ENCODE assay signal across 8 cellular contexts in the genomic region with DNA sequence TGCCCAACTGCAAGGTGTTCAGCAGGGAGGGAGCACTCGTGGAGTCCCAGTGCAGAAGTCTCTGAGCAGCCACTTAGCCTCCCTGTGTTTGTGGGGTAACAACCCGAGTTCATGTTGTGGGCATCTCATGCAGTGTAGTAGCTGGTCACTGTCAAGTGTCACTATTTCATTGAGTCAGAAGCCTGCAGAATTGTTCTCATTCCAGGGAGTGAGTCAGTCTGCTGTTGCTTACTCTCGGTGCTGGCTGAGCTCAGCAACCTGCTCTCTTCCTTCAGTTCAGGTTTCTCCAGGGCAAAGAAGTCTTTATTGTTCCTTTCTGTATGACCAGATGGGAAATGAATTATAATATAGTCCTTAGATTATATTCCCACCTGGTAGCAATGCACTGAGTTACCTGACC. TPM values are rescaled to one million over a fixed set of nuclear protein-coding genes. Genes with fewer than 3 reads are reported as not detected.
DNase-seq lines count a peak whose midpoint lies in the region; ATAC-seq and TF ChIP-seq lines count a peak whose summit lies in the region.

No MANE protein-coding gene starts in this region.

- H3K36me3 ChIP-seq in gastroesophageal sphincter = peaks cover 0 to 14% of the 10 kb centered on the region in 2 donors
- peaks cover under 1% of the 10 kb centered on the region in 2 experiments for H3K36me3 ChIP-seq in trophoblast cell (ENCODE audit: control insufficient read depth in 1 of 2, insufficient read depth in 2 of 2, low read length in 2 of 2)
- no peaks in the 10 kb centered on the region for H3K36me3 ChIP-seq in Karpas-422 (ENCODE audit: insufficient read depth, low read length)

- H3K18ac ChIP-seq in trophoblast cell (ENCODE audit: low read length) = no peak overlapping the region

- TF ChIP-seq CTCF in gastroesophageal sphincter (IDR thresholded peaks at IDR 0.05) = no peak

- no peak overlapping the region for H2BK120ac ChIP-seq in trophoblast cell (ENCODE audit: insufficient read depth, low read length, poor library complexity)

- H3K9me2 ChIP-seq in Karpas-422 (replicated peaks; ENCODE audit: insufficient read depth, low read length) = no peaks in the 10 kb centered on the region

- H3K27me3 ChIP-seq in gastroesophageal sphincter (no peaks in the 10 kb centered on the region), trophoblast cell (ENCODE audit: insufficient read depth, low read length) (no peaks in the 10 kb centered on the region), Karpas-422 (ENCODE audit: low read length) (no peaks in the 10 kb centered on the region)

- no peak for TF ChIP-seq POLR2A in gastroesophageal sphincter (IDR thresholded peaks at IDR 0.05)

- H2BK5ac ChIP-seq in trophoblast cell (ENCODE audit: low read depth, low read length, poor library complexity) = no peak overlapping the region

- no peak overlapping the region for H2AK5ac ChIP-seq in trophoblast cell (ENCODE audit: low read length)

- peak overlapping the region; percentile 37 for H3K4me2 ChIP-seq in trophoblast cell (ENCODE audit: low read length)
- no peak overlapping the region for H3K4me2 ChIP-seq in Karpas-422 (ENCODE audit: low read depth, low read length, poor library complexity, severe bottlenecking)

- no peak overlapping the region for H4K91ac ChIP-seq in trophoblast cell (ENCODE audit: low read depth, low read length)

- H3K23ac ChIP-seq in trophoblast cell (ENCODE audit: low read length) = no peak overlapping the region

- 19 to 30% methylated on average over 3 of the region's 3 CpGs for WGBS in gastroesophageal sphincter (ENCODE audit: low coverage in 1 of 2), 2 donors
- no CpG with 5 or more reads among the region's 3 CpGs for WGBS in trophoblast cell (ENCODE audit: extremely low coverage, insufficient coverage, insufficient read length)

- H3K14ac ChIP-seq in trophoblast cell (ENCODE audit: low read length) = no peak overlapping the region

- no peak overlapping the region for H4K12ac ChIP-seq in trophoblast cell (ENCODE audit: low read depth, low read length)

- ATAC-seq in gastroesophageal sphincter = peak; percentile 88
- ATAC-seq in HG02885 (IDR thresholded peaks at IDR 0.05; ENCODE audit: poor library complexity, unreplicated experiment) = no peak

- H3K4me3 ChIP-seq in gastroesophageal sphincter = peak overlapping the region in 1 of 2 donors; percentile 5
- H3K4me3 ChIP-seq in trophoblast cell (ENCODE audit: low read depth, low read length) = no peak overlapping the region
- H3K4me3 ChIP-seq in Karpas-422 (ENCODE audit: low read length) = no peak overlapping the region

- H3K4ac ChIP-seq in trophoblast cell (ENCODE audit: low read depth, low read length) = no peak overlapping the region

- DNase-seq in EH (ENCODE audit: low read depth) = peak; percentile 90
- DNase-seq in SW480 (ENCODE audit: low spot score) = peak; percentile 28
- DNase-seq in trophoblast cell = peak; percentile 72 to 84
- DNase-seq in CD1c-positive myeloid dendritic cell (ENCODE audit: extremely low spot score) = no peak
- no peak for DNase-seq in Karpas-422
- DNase-seq in activated effector memory CD4-positive, alpha-beta T cell treated with anti-CD3 and anti-CD28 coated beads, Interleukin-2, amount 50 U/mL, for 16 hours = no peak

- no peaks in the 10 kb centered on the region for H3K79me1 ChIP-seq in trophoblast cell (ENCODE audit: low read length)

- no peak for TF ChIP-seq EP300 in gastroesophageal sphincter (IDR thresholded peaks at IDR 0.05)

- H3K9ac ChIP-seq in trophoblast cell (ENCODE audit: low read length) = no peak overlapping the region
- no peak overlapping the region for H3K9ac ChIP-seq in Karpas-422 (ENCODE audit: low read length)

- no peak overlapping the region for H2AFZ ChIP-seq in trophoblast cell (ENCODE audit: insufficient read depth, low read length, poor library complexity)
- no peak overlapping the region for H2AFZ ChIP-seq in Karpas-422 (ENCODE audit: low read length)

- H3K79me2 ChIP-seq in trophoblast cell (ENCODE audit: control insufficient read depth, insufficient read depth, low read length, poor library complexity) = peaks cover 2% of the 10 kb centered on the region
- H3K79me2 ChIP-seq in Karpas-422 (ENCODE audit: low read length) = peaks cover 82% of the 10 kb centered on the region

- H3K9me3 ChIP-seq in gastroesophageal sphincter (no peaks in the 10 kb centered on the region), trophoblast cell (ENCODE audit: insufficient read depth, low read depth, low read length) (peaks cover 3% of the 10 kb centered on the region), Karpas-422 (ENCODE audit: low read length) (no peaks in the 10 kb centered on the region)

- H2BK12ac ChIP-seq in trophoblast cell (ENCODE audit: low read length) = no peak overlapping the region

- H4K8ac ChIP-seq in trophoblast cell (ENCODE audit: low read depth, low read length) = no peak overlapping the region

- peak overlapping the region; percentile 24 to 72 (median 70) for H3K27ac ChIP-seq in gastroesophageal sphincter
- peak overlapping the region; percentile 81 for H3K27ac ChIP-seq in trophoblast cell (ENCODE audit: low read depth, low read length)
- no peak overlapping the region for H3K27ac ChIP-seq in Karpas-422 (ENCODE audit: low read length)

- H4K20me1 ChIP-seq in Karpas-422 (ENCODE audit: insufficient read depth, low read depth, low read length) = no peaks in the 10 kb centered on the region

- H3K4me1 ChIP-seq in gastroesophageal sphincter (peaks cover 0 to 34% (median 11%) of the 10 kb centered on the region in 3 donors), trophoblast cell (ENCODE audit: control insufficient read depth in 1 of 2, insufficient read depth in 2 of 2, low read length in 2 of 2) (peaks cover 10 to 19% of the 10 kb centered on the region in 2 experiments), Karpas-422 (ENCODE audit: low read length) (peaks cover 17% of the 10 kb centered on the region)

RNA-seq across cellular contexts. Expression of a gene that starts 24.1 kb away (rescaled TPM):
- 10 to 100 TPM; 26.3 to 66.3 (median 36.2) TPM for total RNA-seq in gastroesophageal sphincter
- polyA plus RNA-seq in trophoblast cell (2013) = 31.1 and 32.4 TPM in 2 replicates
- total RNA-seq in Karpas-422 (2014; rRNA removed; shearing (Covaris generic); ENCODE audit: low replicate concordance) = 50.1 and 76.2 TPM in 2 replicates

RNA-seq across cellular contexts. Expression of a gene that starts 25.9 kb away (rescaled TPM):
- 10 to 100 TPM; 32.9 to 49.7 (median 39.3) TPM for total RNA-seq in gastroesophageal sphincter
- polyA plus RNA-seq in trophoblast cell (2013) = 55.3 and 56.9 TPM in 2 replicates
- 48.2 and 129 TPM in 2 replicates for total RNA-seq in Karpas-422 (2014; rRNA removed; shearing (Covaris generic); ENCODE audit: low replicate concordance)

RNA-seq across cellular contexts. Expression of a gene that starts 38.3 kb away (rescaled TPM):
- total RNA-seq in gastroesophageal sphincter = 10 to 100 TPM; 13.2 to 31.5 (median 18.7) TPM
- polyA plus RNA-seq in trophoblast cell (2013) = 11.1 and 11.9 TPM in 2 replicates
- not detected in 2 replicates for total RNA-seq in Karpas-422 (2014; rRNA removed; shearing (Covaris generic); ENCODE audit: low replicate concordance)

RNA-seq across cellular contexts. Expression of a gene that starts 55.9 kb away (rescaled TPM):
- under 1 TPM in 1 of 4 donors, not detected in 3; 0.40 TPM for total RNA-seq in gastroesophageal sphincter
- 0.10 and 0.12 TPM in 2 replicates for polyA plus RNA-seq in trophoblast cell (2013)
- not detected in 2 replicates for total RNA-seq in Karpas-422 (2014; rRNA removed; shearing (Covaris generic); ENCODE audit: low replicate concordance)

Comparison
In these comparisons a context has a peak if more than half of its experiments do, and no peak if none do; other contexts are left out.
1. DNase-seq: peak in EH (single experiment), SW480 (single experiment) and trophoblast cell (2 of 2); none in CD1c-positive myeloid dendritic cell (single experiment), Karpas-422 (single experiment) and activated effector memory CD4-positive, alpha-beta T cell treated with anti-CD3 and anti-CD28 coated beads, Interleukin-2, amount 50 U/mL, for 16 hours (single experiment).
2. RNA of a gene that starts 38.3 kb away (total RNA-seq): 13.2 to 31.5 TPM in gastroesophageal sphincter; not detected in Karpas-422; every median in the first group is over 10 times any median in the second.